Comparison of ENCODE assay signal across 18 cellular contexts in genomic region chr5:55429707-55430253, GRCh38.
DNase-seq lines count a peak whose midpoint lies in the region; ATAC-seq, FAIRE-seq and TF ChIP-seq lines count a peak whose summit lies in the region.
"Had no signal": no experiment of that assay in that cellular context is flagged by ENCODE, and none has a peak within 500 bp of the region (broad histone marks: within the 10 kb centered on the region; RNA-seq: fewer than 3 reads in every experiment).

No MANE protein-coding gene starts in this region.

- H2BK5ac ChIP-seq in H1 (ENCODE audit: low read depth, low read length), result 0 out of 2 replicates have a peak overlapping the region, but pooled peaks have one; percentile 44

- H3K18ac ChIP-seq in H1 (ENCODE audit: extremely low read depth, low read length), result no peak overlapping the region

- no peak overlapping the region for H3K9ac ChIP-seq in H1 (replicated peaks in 1 of 4; ENCODE audit: extremely low read depth in 1 of 4, low read depth in 3 of 4, low read length in 3 of 4)

- no peaks in the 10 kb centered on the region for H4K20me1 ChIP-seq in H1 (replicated peaks in 1 of 2; ENCODE audit: control insufficient read depth in 1 of 2, insufficient read depth in 2 of 2, low read length in 2 of 2)

- H4K5ac ChIP-seq in H1 (ENCODE audit: insufficient read length, low read depth, low read length), result no peak overlapping the region

- TF ChIP-seq CTCF in H1 (IDR thresholded peaks at IDR 0.05; ENCODE audit: control extremely low read depth in 1 of 3, insufficient read depth in 1 of 3, low read depth in 1 of 3, low read length in 3 of 3), result no peak
- TF ChIP-seq CTCF in sigmoid colon (IDR thresholded peaks at IDR 0.05), result no peak

- H3K27ac Mint-ChIP-seq in activated CD8-positive, alpha-beta T cell treated with anti-CD3 and anti-CD28 coated beads, Interleukin-2, amount 10 ng/mL, durations not matched to agents 7 days and 5 days, result no peak overlapping the region
- H3K27ac Mint-ChIP-seq: CD4-positive, alpha-beta T cell had no signal

- peak in 1 of 2 experiments; percentile 20; a peak in 1 of 3 replicates for TF ChIP-seq POLR2A in H1 (IDR thresholded peaks at IDR 0.05; ENCODE audit: control extremely low read depth in 1 of 2, low read depth in 2 of 2, low read length in 2 of 2)
- no peak for TF ChIP-seq POLR2A in sigmoid colon (IDR thresholded peaks at IDR 0.05)

- H3K36me3 Mint-ChIP-seq in activated CD8-positive, alpha-beta T cell treated with anti-CD3 and anti-CD28 coated beads, Interleukin-2, amount 10 ng/mL, durations not matched to agents 7 days and 5 days (ENCODE audit: low read depth), result peaks cover 66% of the 10 kb centered on the region

- H2BK12ac ChIP-seq in H1 (ENCODE audit: low read depth, low read length), result no peak overlapping the region

- H3K23ac ChIP-seq in H1 (ENCODE audit: insufficient read length), result no peak overlapping the region

- no peak for TF ChIP-seq EP300 in H1 (IDR thresholded peaks at IDR 0.05; ENCODE audit: borderline replicate concordance in 1 of 2, low read depth in 2 of 2, low read length in 2 of 2)
- TF ChIP-seq EP300 in sigmoid colon (IDR thresholded peaks at IDR 0.05), result no peak

- H4K91ac ChIP-seq in H1 (replicated peaks; ENCODE audit: insufficient read length, low read length), result no peak overlapping the region

- H3K4me3 ChIP-seq in H1 (ENCODE audit: extremely low read depth in 1 of 4, insufficient read depth in 2 of 4, low read depth in 3 of 4, low read length in 4 of 4) (no peak overlapping the region), sigmoid colon (no peak overlapping the region)
- H3K4me3 ChIP-seq: esophagus muscularis mucosa had no signal

- H4K8ac ChIP-seq in H1 (ENCODE audit: extremely low read depth, insufficient read depth, low read length), result no peak overlapping the region

- no peak for TF ChIP-seq RAD21 in H1 (IDR thresholded peaks at IDR 0.05 in 1 of 2, conservative IDR thresholded peaks at IDR 0.05 in 1 of 2; ENCODE audit: low read depth in 2 of 2, low read length in 2 of 2)

- H3K27me3 ChIP-seq in H1 (replicated peaks in 1 of 4; ENCODE audit: control insufficient read depth in 3 of 4, extremely low read depth in 1 of 4, insufficient read depth in 3 of 4, low read length in 3 of 4), result no peaks in the 10 kb centered on the region
- no peaks in the 10 kb centered on the region for H3K27me3 ChIP-seq in sigmoid colon
- H3K27me3 ChIP-seq: esophagus muscularis mucosa had no signal

- WGBS in H1 (ENCODE audit: extremely low coverage in 1 of 2, insufficient coverage in 1 of 2, insufficient read length in 1 of 2, insufficient replicate concordance in 2 of 2, low coverage in 1 of 2, low lambda C conversion rate in 2 of 2, missing lambda C conversion rate in 1 of 2), 2 experiments, result 97% methylated on average over 9 of the region's 9 CpGs; no CpG with 5 or more reads in 1 of the 2 experiments
- WGBS in sigmoid colon, 2 donors, result 49 to 78% methylated on average over 9 of the region's 9 CpGs

- CTCF ChIA-PET in H1 (lab: Charles Lee; ENCODE audit: partially characterized antibody), result interaction anchor here (0.6 to 4.0 kb wide), 5 partner anchors 11 to 338 kb away, joined by 3 to 14 read pairs (median 3); no protein-coding TSS in a partner anchor
- CTCF ChIA-PET in activated CD8-positive, alpha-beta T cell treated with anti-CD3 and anti-CD28 coated beads, Interleukin-2, amount 10 ng/mL, durations not matched to agents 7 days and 5 days (lab: Charles Lee), result interaction anchor here (1.2 kb wide), 1 partner anchor 11 kb away, joined by 4 read pairs; no protein-coding TSS in a partner anchor

- no peak overlapping the region for H3K27ac ChIP-seq in H1 (ENCODE audit: low read depth, low read length)
- peak overlapping the region in 3 of 4 donors; percentile 38 to 51 (median 47) for H3K27ac ChIP-seq in sigmoid colon
- H3K27ac ChIP-seq: 22Rv1, esophagus muscularis mucosa, WERI-Rb-1 had no signal

- peaks cover 0 to 71% (median 32%) of the 10 kb centered on the region in 4 experiments; a peak in 7 of 8 replicates for H3K36me3 ChIP-seq in H1 (ENCODE audit: control insufficient read depth in 2 of 4, insufficient read depth in 4 of 4, low read length in 3 of 4)
- H3K36me3 ChIP-seq in sigmoid colon, result peaks cover 0 to 30% (median 4%) of the 10 kb centered on the region in 4 donors

- peaks cover 6 to 13% of the 10 kb centered on the region in 2 experiments; a peak in 3 of 4 replicates for H3K9me3 ChIP-seq in H1 (ENCODE audit: insufficient read depth in 2 of 2, low read depth in 1 of 2, low read length in 1 of 2)
- H3K9me3 ChIP-seq in sigmoid colon, result no peaks in the 10 kb centered on the region
- H3K9me3 ChIP-seq: esophagus muscularis mucosa had no signal

- no peaks in the 10 kb centered on the region for H3K4me1 Mint-ChIP-seq in activated CD8-positive, alpha-beta T cell treated with anti-CD3 and anti-CD28 coated beads, Interleukin-2, amount 10 ng/mL, durations not matched to agents 7 days and 5 days (ENCODE audit: low read depth)
- H3K4me1 Mint-ChIP-seq: naive thymus-derived CD4-positive, alpha-beta T cell had no signal

- no peak overlapping the region for H2AK5ac ChIP-seq in H1 (ENCODE audit: low read depth, low read length)

- ATAC-seq in activated CD8-positive, alpha-beta T cell treated with anti-CD3 and anti-CD28 coated beads, Interleukin-2, amount 10 ng/mL, durations not matched to agents 7 days and 5 days, result no peak
- no peak for ATAC-seq in GM18502 (IDR thresholded peaks at IDR 0.05; ENCODE audit: poor library complexity, unreplicated experiment)
- ATAC-seq: naive thymus-derived CD4-positive, alpha-beta T cell had no signal

- no peaks in the 10 kb centered on the region for H3K23me2 ChIP-seq in H1 (ENCODE audit: low read depth, low read length)

- DNase-seq in DMS 273 (lab: John Stamatoyannopoulos, UW; ENCODE audit: unreplicated experiment), result peak; percentile 18
- DNase-seq in DMS 273 treated with DMSO at 0.1 percent for 48 hours (lab: John Stamatoyannopoulos, UW), result no peak
- DNase-seq in NCI-H345 treated with DMSO at 0.1 percent for 48 hours (lab: John Stamatoyannopoulos, UW; ENCODE audit: unreplicated experiment), result peak; percentile 49
- no peak for DNase-seq in H1 (ENCODE audit: low read depth in 1 of 2, low spot score in 2 of 2)
- no peak for DNase-seq in sigmoid colon
- DNase-seq in activated CD8-positive, alpha-beta T cell treated with anti-CD3 and anti-CD28 coated beads, Interleukin-2, amount 10 ng/mL, durations not matched to agents 7 days and 5 days, result no peak
- DNase-seq in SKM-1 treated with dmso at 0.1 percent for 144 hours (lab: John Stamatoyannopoulos, UW; ENCODE audit: unreplicated experiment), result no peak
- DNase-seq: CD4-positive, alpha-beta T cell; GF-D8; naive thymus-derived CD4-positive, alpha-beta T cell; NCI-H526; retina; stimulated activated CD4-positive, alpha-beta T cell treated with anti-CD3 and anti-CD28 coated beads, Interleukin-4, amount 100 ng/mL, for 4 hours; stimulated activated naive CD4-positive, alpha-beta T cell treated with Interleukin-2 at 50 U/mL for 16 hours; WERI-Rb-1 had no signal

- no peak overlapping the region for H3K4me2 ChIP-seq in H1 (ENCODE audit: insufficient read depth in 1 of 2, low read depth in 2 of 2, low read length in 2 of 2)

- peaks cover 7% of the 10 kb centered on the region for H3K79me1 ChIP-seq in H1 (ENCODE audit: low read depth, low read length)

- no peak overlapping the region for H2BK120ac ChIP-seq in H1 (replicated peaks; ENCODE audit: low read depth, low read length)

- no peaks in the 10 kb centered on the region for H3K27me3 Mint-ChIP-seq in activated CD8-positive, alpha-beta T cell treated with anti-CD3 and anti-CD28 coated beads, Interleukin-2, amount 10 ng/mL, durations not matched to agents 7 days and 5 days (ENCODE audit: low read depth)
- H3K27me3 Mint-ChIP-seq: CD4-positive, alpha-beta T cell; naive thymus-derived CD4-positive, alpha-beta T cell had no signal

- H3K4ac ChIP-seq in H1 (replicated peaks; ENCODE audit: insufficient read length, low read depth, low read length), result no peak overlapping the region

- no peak overlapping the region for H3K56ac ChIP-seq in H1 (replicated peaks; ENCODE audit: insufficient read length, low read depth, low read length)

- peaks cover 0 to 19% of the 10 kb centered on the region in 2 experiments; a peak in 2 of 4 replicates for H3K79me2 ChIP-seq in H1 (ENCODE audit: control insufficient read depth in 1 of 2, insufficient read depth in 2 of 2, low read length in 2 of 2)

- peaks cover 16% of the 10 kb centered on the region for H3K9me3 Mint-ChIP-seq in activated CD8-positive, alpha-beta T cell treated with anti-CD3 and anti-CD28 coated beads, Interleukin-2, amount 10 ng/mL, durations not matched to agents 7 days and 5 days (ENCODE audit: insufficient read depth)

- no peak overlapping the region for H2BK15ac ChIP-seq in H1 (ENCODE audit: low read length)

- POLR2A ChIA-PET in H1 (lab: Charles Lee; ENCODE audit: partially characterized antibody), result no interaction called here
- POLR2A ChIA-PET in activated CD8-positive, alpha-beta T cell treated with anti-CD3 and anti-CD28 coated beads, Interleukin-2, amount 10 ng/mL, durations not matched to agents 7 days and 5 days (lab: Charles Lee), result no interaction called here

- no peak overlapping the region for H2BK20ac ChIP-seq in H1 (ENCODE audit: low read length)

- H3K4me1 ChIP-seq in H1 (replicated peaks in 1 of 4; ENCODE audit: control insufficient read depth in 3 of 4, insufficient read depth in 4 of 4, low read length in 3 of 4) (no peaks in the 10 kb centered on the region; a peak in 1 of 7 replicates), sigmoid colon (peaks cover 0 to 53% (median 38%) of the 10 kb centered on the region in 4 donors)

- H2AFZ ChIP-seq in H1 (ENCODE audit: low read length), result no peak overlapping the region

- H3K4me3 Mint-ChIP-seq in activated CD8-positive, alpha-beta T cell treated with anti-CD3 and anti-CD28 coated beads, Interleukin-2, amount 10 ng/mL, durations not matched to agents 7 days and 5 days, result no peak overlapping the region
- H3K4me3 Mint-ChIP-seq: CD4-positive, alpha-beta T cell; naive thymus-derived CD4-positive, alpha-beta T cell had no signal

- no peak overlapping the region for H3K14ac ChIP-seq in H1 (ENCODE audit: insufficient read length)

- no peak for FAIRE-seq in H1 (lab: Jason Lieb, UNC)

- intact Hi-C loops in sigmoid colon (cut with DNase I), result no loop called here

TF ChIP-seq in H1, 55 proteins besides CTCF, POLR2A, EP300 and RAD21:
- TF ChIP-seq POLR2AphosphoS5 (IDR thresholded peaks at IDR 0.05; ENCODE audit: low read depth, low read length) (peak; percentile 41; the same call in 1 of the 2 replicates), PHF8 (conservative IDR thresholded peaks at IDR 0.05; ENCODE audit: low read depth, low read length) (no peak)

Comparison
In these comparisons a context has a peak if more than half of its experiments do, and no peak if none do; other contexts are left out.
1. DNase-seq: peak in DMS 273 (single experiment) and NCI-H345 treated with DMSO at 0.1 percent for 48 hours (single experiment); none in DMS 273 treated with DMSO at 0.1 percent for 48 hours (single experiment), H1 (0 of 2), sigmoid colon (single experiment), activated CD8-positive, alpha-beta T cell treated with anti-CD3 and anti-CD28 coated beads, Interleukin-2, amount 10 ng/mL, durations not matched to agents 7 days and 5 days (single experiment) and SKM-1 treated with dmso at 0.1 percent for 144 hours (single experiment).